ENCODE assay signal across 11 cellular contexts in genomic region chr9:7121055-7121454, GRCh38.
DNase-seq lines count a peak whose midpoint lies in the region; ATAC-seq lines count a peak whose summit lies in the region.
"Had no signal": no experiment of that assay in that cellular context is flagged by ENCODE, and none has a peak within 500 bp of the region (broad histone marks: within the 10 kb centered on the region; RNA-seq: fewer than 3 reads in every experiment).

No MANE protein-coding gene starts in this region.

- H3K27ac Mint-ChIP-seq in central memory CD8-positive, alpha-beta T cell (ENCODE audit: low read depth), result peak overlapping the region; percentile 12
- H3K27ac Mint-ChIP-seq in activated CD4-positive, alpha-beta memory T cell treated with anti-CD3 and anti-CD28 coated beads for 36 hours, result no peak overlapping the region

- no peaks in the 10 kb centered on the region for H3K27me3 Mint-ChIP-seq in central memory CD8-positive, alpha-beta T cell
- no peaks in the 10 kb centered on the region for H3K27me3 Mint-ChIP-seq in activated CD4-positive, alpha-beta memory T cell treated with anti-CD3 and anti-CD28 coated beads for 36 hours

- CTCF ChIA-PET in activated CD4-positive, alpha-beta memory T cell treated with anti-CD3 and anti-CD28 coated beads for 36 hours (lab: Charles Lee), result interaction anchor here (0.6 kb wide), 1 partner anchor 382 kb away, joined by 3 read pairs; no protein-coding TSS in a partner anchor

- DNase-seq in CMK (ENCODE audit: low read depth), result peak; percentile 76
- DNase-seq in central memory CD8-positive, alpha-beta T cell (ENCODE audit: low spot score in 2 of 2), result no peak
- DNase-seq in effector CD8-positive, alpha-beta T cell (lab: John Stamatoyannopoulos, UW), result no peak
- no peak for DNase-seq in C1 segment of cervical spinal cord (lab: John Stamatoyannopoulos, UW)
- DNase-seq in NCI-H510A (lab: John Stamatoyannopoulos, UW), result no peak
- no peak for DNase-seq in activated CD4-positive, alpha-beta memory T cell treated with anti-CD3 and anti-CD28 coated beads for 36 hours
- DNase-seq: adrenal gland, heart left ventricle, T-helper 9 cell had no signal

- H3K4me3 Mint-ChIP-seq in central memory CD8-positive, alpha-beta T cell, result no peak overlapping the region
- no peak overlapping the region for H3K4me3 Mint-ChIP-seq in activated CD4-positive, alpha-beta memory T cell treated with anti-CD3 and anti-CD28 coated beads for 36 hours

- intact Hi-C loops in activated CD4-positive, alpha-beta memory T cell treated with anti-CD3 and anti-CD28 coated beads for 36 hours (cut with micrococcal nuclease), result no loop called here

- peak; percentile 57 for ATAC-seq in GM19372 (IDR thresholded peaks at IDR 0.05; ENCODE audit: low read depth, unreplicated experiment)
- peak; percentile 58 for ATAC-seq in HG03175 (IDR thresholded peaks at IDR 0.05; ENCODE audit: unreplicated experiment)
- peak; percentile 71 for ATAC-seq in central memory CD8-positive, alpha-beta T cell (replicated peaks; ENCODE audit: extremely low read depth, poor library complexity, severe bottlenecking)

- POLR2A ChIA-PET in activated CD4-positive, alpha-beta memory T cell treated with anti-CD3 and anti-CD28 coated beads for 36 hours (lab: Charles Lee), result no interaction called here

- peaks cover 18% of the 10 kb centered on the region for H3K36me3 Mint-ChIP-seq in central memory CD8-positive, alpha-beta T cell (ENCODE audit: insufficient read depth)
- H3K36me3 Mint-ChIP-seq in activated CD4-positive, alpha-beta memory T cell treated with anti-CD3 and anti-CD28 coated beads for 36 hours, result peaks cover 29% of the 10 kb centered on the region

- no peaks in the 10 kb centered on the region for H3K9me3 Mint-ChIP-seq in central memory CD8-positive, alpha-beta T cell
- no peaks in the 10 kb centered on the region for H3K9me3 Mint-ChIP-seq in activated CD4-positive, alpha-beta memory T cell treated with anti-CD3 and anti-CD28 coated beads for 36 hours

- peaks cover 31% of the 10 kb centered on the region for H3K4me1 Mint-ChIP-seq in central memory CD8-positive, alpha-beta T cell
- peaks cover 20% of the 10 kb centered on the region for H3K4me1 Mint-ChIP-seq in activated CD4-positive, alpha-beta memory T cell treated with anti-CD3 and anti-CD28 coated beads for 36 hours (ENCODE audit: low read depth)
